ENCODE assay signal across 1 cellular context in the genomic region with DNA sequence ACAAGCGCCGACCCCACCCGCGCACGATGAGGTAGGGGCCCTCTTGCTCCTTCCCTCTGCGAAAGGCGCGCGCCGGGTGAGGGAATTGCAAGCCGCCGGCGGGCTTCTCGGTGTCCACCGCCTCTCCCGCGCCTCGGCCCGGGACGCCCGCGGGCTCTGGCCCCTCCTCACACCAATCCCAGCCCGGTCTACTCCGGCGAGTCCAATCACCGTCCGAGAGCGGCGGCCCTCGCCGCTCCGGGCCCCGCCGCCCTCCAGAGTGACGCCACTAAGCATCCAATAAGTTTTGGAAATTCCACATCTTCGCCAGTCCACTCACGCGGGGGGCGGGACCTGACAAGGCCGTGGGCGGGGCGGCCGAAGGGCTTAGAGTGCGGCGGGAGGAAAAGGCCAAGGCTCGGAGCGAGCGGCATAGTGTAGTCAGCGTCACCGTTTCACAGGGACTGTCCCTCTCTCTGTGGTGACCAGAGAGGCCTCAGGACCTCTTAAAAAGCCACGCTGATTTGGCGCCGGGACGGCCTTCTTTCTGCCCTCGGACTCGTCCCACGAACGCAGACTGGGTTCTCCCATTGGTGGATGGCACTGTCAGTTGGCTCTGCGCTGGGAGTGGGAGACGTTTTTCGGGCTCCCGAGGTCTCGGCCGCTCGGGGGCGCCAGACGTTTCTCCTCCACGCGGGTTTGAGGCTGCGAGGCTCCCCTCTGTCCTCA.
TF ChIP-seq lines count a peak whose summit lies in the region.

A gene with protein sequence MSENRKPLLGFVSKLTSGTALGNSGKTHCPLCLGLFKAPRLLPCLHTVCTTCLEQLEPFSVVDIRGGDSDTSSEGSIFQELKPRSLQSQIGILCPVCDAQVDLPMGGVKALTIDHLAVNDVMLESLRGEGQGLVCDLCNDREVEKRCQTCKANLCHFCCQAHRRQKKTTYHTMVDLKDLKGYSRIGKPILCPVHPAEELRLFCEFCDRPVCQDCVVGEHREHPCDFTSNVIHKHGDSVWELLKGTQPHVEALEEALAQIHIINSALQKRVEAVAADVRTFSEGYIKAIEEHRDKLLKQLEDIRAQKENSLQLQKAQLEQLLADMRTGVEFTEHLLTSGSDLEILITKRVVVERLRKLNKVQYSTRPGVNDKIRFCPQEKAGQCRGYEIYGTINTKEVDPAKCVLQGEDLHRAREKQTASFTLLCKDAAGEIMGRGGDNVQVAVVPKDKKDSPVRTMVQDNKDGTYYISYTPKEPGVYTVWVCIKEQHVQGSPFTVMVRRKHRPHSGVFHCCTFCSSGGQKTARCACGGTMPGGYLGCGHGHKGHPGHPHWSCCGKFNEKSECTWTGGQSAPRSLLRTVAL (minus strand): TSS at position 161 of the 708 bp plus-strand sequence. CDS start 548 bp downstream, outside the sequence.

TF ChIP-seq in HepG2, 621 proteins besides CTCF, POLR2A, EP300 and RAD21 (continued from another document and continues in another):
- TF ChIP-seq, protein P1, sequence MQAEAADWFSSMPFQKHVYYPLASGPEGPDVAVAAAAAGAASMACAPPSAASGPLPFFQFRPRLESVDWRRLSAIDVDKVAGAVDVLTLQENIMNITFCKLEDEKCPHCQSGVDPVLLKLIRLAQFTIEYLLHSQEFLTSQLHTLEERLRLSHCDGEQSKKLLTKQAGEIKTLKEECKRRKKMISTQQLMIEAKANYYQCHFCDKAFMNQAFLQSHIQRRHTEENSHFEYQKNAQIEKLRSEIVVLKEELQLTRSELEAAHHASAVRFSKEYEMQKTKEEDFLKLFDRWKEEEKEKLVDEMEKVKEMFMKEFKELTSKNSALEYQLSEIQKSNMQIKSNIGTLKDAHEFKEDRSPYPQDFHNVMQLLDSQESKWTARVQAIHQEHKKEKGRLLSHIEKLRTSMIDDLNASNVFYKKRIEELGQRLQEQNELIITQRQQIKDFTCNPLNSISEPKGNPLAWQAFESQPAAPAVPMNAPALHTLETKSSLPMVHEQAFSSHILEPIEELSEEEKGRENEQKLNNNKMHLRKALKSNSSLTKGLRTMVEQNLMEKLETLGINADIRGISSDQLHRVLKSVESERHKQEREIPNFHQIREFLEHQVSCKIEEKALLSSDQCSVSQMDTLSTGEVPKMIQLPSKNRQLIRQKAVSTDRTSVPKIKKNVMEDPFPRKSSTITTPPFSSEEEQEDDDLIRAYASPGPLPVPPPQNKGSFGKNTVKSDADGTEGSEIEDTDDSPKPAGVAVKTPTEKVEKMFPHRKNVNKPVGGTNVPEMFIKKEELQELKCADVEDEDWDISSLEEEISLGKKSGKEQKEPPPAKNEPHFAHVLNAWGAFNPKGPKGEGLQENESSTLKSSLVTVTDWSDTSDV (CRISPR knock-in tag; IDR thresholded peaks at IDR 0.05), result 0 out of 2 replicates have a peak, but pooled peaks have one; percentile 63
- TF ChIP-seq ZMAT5 (CRISPR knock-in tag; IDR thresholded peaks at IDR 0.05; ENCODE audit: borderline replicate concordance, low read depth) (no peak), RARG (CRISPR knock-in tag; IDR thresholded peaks at IDR 0.05; ENCODE audit: low read depth) (no peak), KAT8 (CRISPR knock-in tag; IDR thresholded peaks at IDR 0.05) (no peak), ZNF343 (CRISPR knock-in tag; IDR thresholded peaks at IDR 0.05) (no peak), ZNF431 (CRISPR knock-in tag; IDR thresholded peaks at IDR 0.05; ENCODE audit: borderline replicate concordance, low read depth) (no peak), MXD4 (CRISPR knock-in tag; IDR thresholded peaks at IDR 0.05) (no peak), MAFK (conservative IDR thresholded peaks at IDR 0.05 in 1 of 2, IDR thresholded peaks at IDR 0.05 in 1 of 2; ENCODE audit: low read length in 2 of 2) (no peak), RNF219 (CRISPR knock-in tag; IDR thresholded peaks at IDR 0.05) (no peak), ZNF263 (CRISPR knock-in tag; IDR thresholded peaks at IDR 0.05) (no peak), SATB2 (CRISPR knock-in tag; IDR thresholded peaks at IDR 0.05) (no peak), GTF2F1 (IDR thresholded peaks at IDR 0.05; ENCODE audit: low read length) (no peak), MIER3 (CRISPR knock-in tag; IDR thresholded peaks at IDR 0.05; ENCODE audit: borderline replicate concordance) (no peak), EED (CRISPR knock-in tag; IDR thresholded peaks at IDR 0.05) (peak; percentile 74; the same call in 1 of the 2 replicates), TGIF2 (CRISPR knock-in tag; IDR thresholded peaks at IDR 0.05) (no peak), ZSCAN9 (CRISPR knock-in tag; IDR thresholded peaks at IDR 0.05; ENCODE audit: borderline replicate concordance) (no peak), ZIK1 (CRISPR knock-in tag; IDR thresholded peaks at IDR 0.05; ENCODE audit: borderline replicate concordance, low read depth) (no peak), NRL (CRISPR knock-in tag; IDR thresholded peaks at IDR 0.05; ENCODE audit: borderline replicate concordance) (peak; percentile 81; the same call in 1 of the 2 replicates), HNRNPLL (IDR thresholded peaks at IDR 0.05; ENCODE audit: low read depth, low read length, poor library complexity, severe bottlenecking) (peak; percentile 62), ZNF230 (CRISPR knock-in tag; IDR thresholded peaks at IDR 0.05) (no peak), ZNF296 (CRISPR knock-in tag; conservative IDR thresholded peaks at IDR 0.05) (no peak), ZNF513 (CRISPR knock-in tag; conservative IDR thresholded peaks at IDR 0.05) (no peak), BHLHE40 (IDR thresholded peaks at IDR 0.05; ENCODE audit: low read length) (no peak), ELK4 (CRISPR knock-in tag; IDR thresholded peaks at IDR 0.05; ENCODE audit: borderline replicate concordance) (no peak), PAX8 (CRISPR knock-in tag; IDR thresholded peaks at IDR 0.05; ENCODE audit: borderline replicate concordance) (no peak), ZNF772 (CRISPR knock-in tag; IDR thresholded peaks at IDR 0.05) (peak; percentile 57; the same call in 1 of the 2 replicates), NFYB (CRISPR knock-in tag; IDR thresholded peaks at IDR 0.05) (peak; percentile 90), PATZ1 (CRISPR knock-in tag; IDR thresholded peaks at IDR 0.05) (no peak), ARNTL (CRISPR knock-in tag; IDR thresholded peaks at IDR 0.05) (no peak), MXD3 (CRISPR knock-in tag; IDR thresholded peaks at IDR 0.05) (no peak; the same call in 1 of the 2 replicates), ZBTB21 (CRISPR knock-in tag; IDR thresholded peaks at IDR 0.05) (no peak), PHF21A (CRISPR knock-in tag; IDR thresholded peaks at IDR 0.05) (0 out of 2 replicates have a peak, but pooled peaks have one; percentile 64), KLF13 (CRISPR knock-in tag; IDR thresholded peaks at IDR 0.05) (no peak)
- TF ChIP-seq, protein P2, sequence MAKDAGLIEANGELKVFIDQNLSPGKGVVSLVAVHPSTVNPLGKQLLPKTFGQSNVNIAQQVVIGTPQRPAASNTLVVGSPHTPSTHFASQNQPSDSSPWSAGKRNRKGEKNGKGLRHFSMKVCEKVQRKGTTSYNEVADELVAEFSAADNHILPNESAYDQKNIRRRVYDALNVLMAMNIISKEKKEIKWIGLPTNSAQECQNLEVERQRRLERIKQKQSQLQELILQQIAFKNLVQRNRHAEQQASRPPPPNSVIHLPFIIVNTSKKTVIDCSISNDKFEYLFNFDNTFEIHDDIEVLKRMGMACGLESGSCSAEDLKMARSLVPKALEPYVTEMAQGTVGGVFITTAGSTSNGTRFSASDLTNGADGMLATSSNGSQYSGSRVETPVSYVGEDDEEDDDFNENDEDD (CRISPR knock-in tag; IDR thresholded peaks at IDR 0.05; ENCODE audit: borderline replicate concordance), result peak; percentile 51; the same call in 1 of the 2 replicates
- TF ChIP-seq, protein P3, sequence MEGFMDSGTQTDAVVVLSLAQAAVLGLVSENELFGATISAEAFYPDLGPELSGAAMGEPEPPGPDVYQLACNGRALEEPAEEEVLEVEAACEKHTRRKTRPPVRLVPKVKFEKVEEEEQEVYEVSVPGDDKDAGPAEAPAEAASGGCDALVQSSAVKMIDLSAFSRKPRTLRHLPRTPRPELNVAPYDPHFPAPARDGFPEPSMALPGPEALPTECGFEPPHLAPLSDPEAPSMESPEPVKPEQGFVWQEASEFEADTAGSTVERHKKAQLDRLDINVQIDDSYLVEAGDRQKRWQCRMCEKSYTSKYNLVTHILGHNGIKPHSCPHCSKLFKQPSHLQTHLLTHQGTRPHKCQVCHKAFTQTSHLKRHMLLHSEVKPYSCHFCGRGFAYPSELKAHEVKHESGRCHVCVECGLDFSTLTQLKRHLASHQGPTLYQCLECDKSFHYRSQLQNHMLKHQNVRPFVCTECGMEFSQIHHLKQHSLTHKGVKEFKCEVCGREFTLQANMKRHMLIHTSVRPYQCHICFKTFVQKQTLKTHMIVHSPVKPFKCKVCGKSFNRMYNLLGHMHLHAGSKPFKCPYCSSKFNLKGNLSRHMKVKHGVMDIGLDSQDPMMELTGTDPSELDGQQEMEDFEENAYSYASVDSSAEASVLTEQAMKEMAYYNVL (CRISPR knock-in tag; IDR thresholded peaks at IDR 0.05; ENCODE audit: borderline replicate concordance), result no peak
- TF ChIP-seq, protein P4, sequence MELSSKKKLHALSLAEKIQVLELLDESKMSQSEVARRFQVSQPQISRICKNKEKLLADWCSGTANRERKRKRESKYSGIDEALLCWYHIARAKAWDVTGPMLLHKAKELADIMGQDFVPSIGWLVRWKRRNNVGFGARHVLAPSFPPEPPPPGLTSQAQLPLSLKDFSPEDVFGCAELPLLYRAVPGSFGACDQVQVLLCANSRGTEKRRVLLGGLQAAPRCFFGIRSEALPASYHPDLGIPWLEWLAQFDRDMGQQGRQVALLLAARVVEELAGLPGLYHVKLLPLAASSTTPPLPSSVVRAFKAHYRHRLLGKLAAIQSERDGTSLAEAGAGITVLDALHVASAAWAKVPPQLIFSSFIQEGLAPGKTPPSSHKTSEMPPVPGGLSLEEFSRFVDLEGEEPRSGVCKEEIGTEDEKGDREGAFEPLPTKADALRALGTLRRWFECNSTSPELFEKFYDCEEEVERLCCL (CRISPR knock-in tag; IDR thresholded peaks at IDR 0.05; ENCODE audit: borderline replicate concordance), result peak; percentile 78; the same call in 1 of the 2 replicates
- TF ChIP-seq, protein P5, sequence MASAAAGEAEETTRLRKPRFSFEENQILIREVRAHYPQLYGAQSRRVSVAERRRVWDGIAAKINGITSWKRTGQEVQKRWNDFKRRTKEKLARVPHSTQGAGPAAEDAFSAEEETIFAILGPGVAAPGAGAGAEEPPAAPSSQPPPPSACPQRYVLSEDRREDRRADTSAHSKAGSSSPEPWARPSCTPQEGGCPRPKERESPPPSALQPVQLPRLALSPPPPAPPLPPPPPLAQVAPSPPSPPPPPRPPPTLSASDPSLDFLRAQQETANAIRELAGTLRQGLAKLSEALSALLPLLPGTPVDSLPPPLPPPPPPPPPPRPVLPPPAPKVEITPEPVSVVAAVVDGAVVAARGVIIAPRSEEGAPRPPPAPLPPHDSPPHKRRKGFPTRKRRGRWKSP (CRISPR knock-in tag; IDR thresholded peaks at IDR 0.05), result no peak
